8 cellular contexts compared by ENCODE assay signal in genomic region chr6:34638834-34639736, GRCh38. TPM values are rescaled to one million over a fixed set of nuclear protein-coding genes. Genes with fewer than 3 reads are reported as not detected.
DNase-seq lines count a peak whose midpoint lies in the region; ATAC-seq and TF ChIP-seq lines count a peak whose summit lies in the region.

No MANE protein-coding gene starts in this region.

- no peak overlapping the region for H3K9ac ChIP-seq in neuronal stem cell (ENCODE audit: low read depth, low read length, poor library complexity)

- H4K91ac ChIP-seq in neuronal stem cell (ENCODE audit: low read depth, low read length, poor library complexity) = no peak overlapping the region

- no peak overlapping the region for H2BK12ac ChIP-seq in neuronal stem cell (ENCODE audit: low read length)

- TF ChIP-seq CTCF in GM13976 (IDR thresholded peaks at IDR 0.05; ENCODE audit: borderline replicate concordance, control extremely low read depth, extremely low read depth, insufficient read depth, missing control alignments) = no peak
- TF ChIP-seq CTCF in GM20000 (IDR thresholded peaks at IDR 0.05; ENCODE audit: extremely low read depth, missing control alignments) = no peak
- no peak for TF ChIP-seq CTCF in hepatocyte (IDR thresholded peaks at IDR 0.05; ENCODE audit: poor library complexity)

- no peak overlapping the region for H3K18ac ChIP-seq in neuronal stem cell (ENCODE audit: low read length)

- no peak overlapping the region for H2BK15ac ChIP-seq in neuronal stem cell (ENCODE audit: low read length)

- in situ Hi-C loops in GM13976 (cut with MboI; ENCODE audit: low sequenced_read_pairs, unreplicated experiment) = no loop called here

- no peaks in the 10 kb centered on the region for H4K20me1 ChIP-seq in hepatocyte (ENCODE audit: insufficient read depth, poor library complexity, severe bottlenecking)

- H3K36me3 ChIP-seq in hepatocyte (replicated peaks; ENCODE audit: insufficient read depth, low read depth) (no peaks in the 10 kb centered on the region), neuronal stem cell (replicated peaks in 1 of 2; ENCODE audit: control insufficient read depth in 2 of 2, insufficient read depth in 2 of 2, low read length in 2 of 2) (peaks cover 3 to 53% of the 10 kb centered on the region in 2 donors)

- peak; percentile 71 for ATAC-seq in HG03159 (IDR thresholded peaks at IDR 0.05; ENCODE audit: unreplicated experiment)

- no peak overlapping the region for H2BK5ac ChIP-seq in neuronal stem cell (ENCODE audit: low read length)

- no peaks in the 10 kb centered on the region for H3K9me2 ChIP-seq in hepatocyte (replicated peaks; ENCODE audit: insufficient read depth)

- no peak overlapping the region for H3K4me3 ChIP-seq in hepatocyte
- H3K4me3 ChIP-seq in neuronal stem cell (ENCODE audit: low read length in 2 of 2) = no peak overlapping the region

- H3K79me1 ChIP-seq in neuronal stem cell (ENCODE audit: low read depth, low read length) = no peaks in the 10 kb centered on the region

- no peak overlapping the region for H3K4ac ChIP-seq in neuronal stem cell (ENCODE audit: low read length)

- H3K14ac ChIP-seq in neuronal stem cell (ENCODE audit: low read length) = no peak overlapping the region

- H3K23ac ChIP-seq in neuronal stem cell (ENCODE audit: low read depth, low read length, poor library complexity) = no peak overlapping the region

- 93% methylated on average over 6 of the region's 6 CpGs for WGBS in hepatocyte (ENCODE audit: low lambda C conversion rate, missing lambda C conversion rate)
- no CpG with 5 or more reads among the region's 6 CpGs for WGBS in neuronal stem cell (ENCODE audit: extremely low coverage in 2 of 2, insufficient read length in 2 of 2, insufficient replicate concordance in 1 of 2), 2 donors

- no peaks in the 10 kb centered on the region for H3K27me3 ChIP-seq in hepatocyte
- no peaks in the 10 kb centered on the region for H3K27me3 ChIP-seq in neuronal stem cell (ENCODE audit: control insufficient read depth in 3 of 3, insufficient read depth in 3 of 3, low read depth in 1 of 3, low read length in 3 of 3)

- H3K4me2 ChIP-seq in hepatocyte (peak overlapping the region; percentile 5), neuronal stem cell (ENCODE audit: insufficient read depth, low read length, poor library complexity, severe bottlenecking) (no peak overlapping the region)

- H3K9me3 ChIP-seq in hepatocyte (ENCODE audit: low read depth) (no peaks in the 10 kb centered on the region), neuronal stem cell (replicated peaks in 1 of 2; ENCODE audit: control insufficient read depth in 2 of 2, insufficient read depth in 1 of 2, low read depth in 1 of 2, low read length in 2 of 2) (no peaks in the 10 kb centered on the region)

- no peak overlapping the region for H2AK5ac ChIP-seq in neuronal stem cell (ENCODE audit: low read depth, low read length)

- H3K79me2 ChIP-seq in hepatocyte = peaks cover 62% of the 10 kb centered on the region

- H3K27ac ChIP-seq in hepatocyte = peak overlapping the region; percentile 58
- no peak overlapping the region for H3K27ac ChIP-seq in neuronal stem cell (replicated peaks; ENCODE audit: low read length)

- H3K4me1 ChIP-seq in hepatocyte (ENCODE audit: insufficient read depth) (peaks cover 11% of the 10 kb centered on the region), neuronal stem cell (ENCODE audit: control insufficient read depth in 2 of 2, insufficient read depth in 1 of 2, low read depth in 1 of 2, low read length in 2 of 2) (no peaks in the 10 kb centered on the region)

- H2AFZ ChIP-seq in hepatocyte (no peak overlapping the region), neuronal stem cell (ENCODE audit: low read length) (no peak overlapping the region)

- peak; percentile 67 for DNase-seq in GM13976 (ENCODE audit: low spot score)
- peak; percentile 56 for DNase-seq in GM20000 (ENCODE audit: low spot score)
- peak; percentile 58 for DNase-seq in hepatocyte (ENCODE audit: low spot score)
- DNase-seq in activated CD4-positive, alpha-beta T cell treated with anti-CD3 and anti-CD28 coated beads for 48 hours = no peak
- DNase-seq in neuronal stem cell (ENCODE audit: low spot score) = no peak
- DNase-seq in COR-L47 (lab: John Stamatoyannopoulos, UW) = no peak
- DNase-seq in foreskin melanocyte = no peak

- no peak overlapping the region for H2BK120ac ChIP-seq in neuronal stem cell (ENCODE audit: low read depth, low read length)

- no peak overlapping the region for H4K8ac ChIP-seq in neuronal stem cell (ENCODE audit: low read depth, low read length)

RNA-seq across cellular contexts. Expression of gene ILRUN, which starts 57.5 kb away (rescaled TPM):
- total RNA-seq in hepatocyte = 55.0 and 61.3 TPM in 2 replicates
- 12.7 and 17.8 TPM in 2 replicates for polyA plus RNA-seq in hepatocyte
- polyA plus RNA-seq in neuronal stem cell (2013, experiment 1 of 2) = 35.6 TPM
- polyA plus RNA-seq in neuronal stem cell (2013, experiment 2 of 2) = 38.0 TPM

Comparison
In these comparisons a context has a peak if more than half of its experiments do, and no peak if none do; other contexts are left out.
1. DNase-seq: peak in GM13976 (single experiment), GM20000 (single experiment) and hepatocyte (single experiment); none in activated CD4-positive, alpha-beta T cell treated with anti-CD3 and anti-CD28 coated beads for 48 hours (single experiment), neuronal stem cell (single experiment), COR-L47 (single experiment) and foreskin melanocyte (single experiment).